Comparison of ENCODE assay signal across 18 cellular contexts in genomic region chr15:48554112-48554511, GRCh38.
DNase-seq lines count a peak whose midpoint lies in the region; ATAC-seq, FAIRE-seq and TF ChIP-seq lines count a peak whose summit lies in the region.
"Had no signal": no experiment of that assay in that cellular context is flagged by ENCODE, and none has a peak within 500 bp of the region (broad histone marks: within the 10 kb centered on the region; RNA-seq: fewer than 3 reads in every experiment).

No MANE protein-coding gene starts in this region.

- H4K20me1 ChIP-seq in GM23248 (ENCODE audit: insufficient read depth), result no peaks in the 10 kb centered on the region
- H4K20me1 ChIP-seq in astrocyte (ENCODE audit: insufficient read depth, low read length), result peaks cover 17% of the 10 kb centered on the region
- no peaks in the 10 kb centered on the region for H4K20me1 ChIP-seq in fibroblast of lung (ENCODE audit: control insufficient read depth, extremely low read depth, insufficient read depth, low read length)

- no peak for DNase-seq in GM23248
- DNase-seq in astrocyte (ENCODE audit: low read depth), result no peak
- DNase-seq in fibroblast of lung (ENCODE audit: low read depth in 2 of 2), result no peak
- no peak for DNase-seq in endodermal cell
- no peak for DNase-seq in activated T-helper 2 cell treated with anti-CD3 and anti-CD28 coated beads, Interferon-gamma antibody, Interleukin-2, Interleukin-4, amounts not matched to agents 10 μg/mL and 5 μg/mL and 100 μg/mL, durations not matched to agents 14 hours and 24 hours and 36 hours (ENCODE audit: low spot score)
- DNase-seq: ACHN; CD4-positive, alpha-beta T cell; NCI-H1436; NCI-H2029; NCI-H2171; NCI-H446 treated with DMSO at 0.1 percent for 48 hours; PC-3 had no signal

- peaks cover 71% of the 10 kb centered on the region for H3K4me1 ChIP-seq in GM23248 (ENCODE audit: insufficient read depth)
- H3K4me1 ChIP-seq in astrocyte (ENCODE audit: insufficient read depth, low read length), result peaks cover 46% of the 10 kb centered on the region
- H3K4me1 ChIP-seq in fibroblast of lung (ENCODE audit: control insufficient read depth, extremely low read depth, insufficient read depth, low read length), result peaks cover 23% of the 10 kb centered on the region
- peaks cover 76% of the 10 kb centered on the region for H3K4me1 ChIP-seq in skeletal muscle satellite cell (ENCODE audit: control insufficient read depth, insufficient read depth, low read length)
- H3K4me1 ChIP-seq in endodermal cell (ENCODE audit: control insufficient read depth, insufficient read depth, low read length), result no peaks in the 10 kb centered on the region

- ATAC-seq in HG02759 (IDR thresholded peaks at IDR 0.05; ENCODE audit: unreplicated experiment), result no peak
- no peak for ATAC-seq in stimulated activated memory B cell treated with anti-CD40 and anti-IgM and Interleukin-4, amounts not matched to agents 10 μg/mL and 1 μg/mL and 100 μg/mL, for 72 hours
- ATAC-seq: PC-3 had no signal

- H3K9me3 ChIP-seq in GM23248 (ENCODE audit: low read depth) (no peaks in the 10 kb centered on the region), astrocyte (ENCODE audit: insufficient read depth, low read depth, low read length) (no peaks in the 10 kb centered on the region), fibroblast of lung (ENCODE audit: control insufficient read depth, insufficient read depth, low read depth, low read length) (no peaks in the 10 kb centered on the region), skeletal muscle satellite cell (replicated peaks; ENCODE audit: low read length) (no peaks in the 10 kb centered on the region), endodermal cell (ENCODE audit: control insufficient read depth, low read length) (peaks cover 3% of the 10 kb centered on the region)

- FAIRE-seq in astrocyte (lab: Jason Lieb, UNC), result peak; percentile 20

- in situ Hi-C loops in GM23248 (cut with MboI), result no loop called here

- H3K36me3 ChIP-seq in GM23248 (ENCODE audit: low read depth) (peaks cover 28% of the 10 kb centered on the region), astrocyte (ENCODE audit: insufficient read depth, low read length) (peaks cover 17% of the 10 kb centered on the region), fibroblast of lung (ENCODE audit: control insufficient read depth, insufficient read depth, low read length) (peaks cover 2% of the 10 kb centered on the region), skeletal muscle satellite cell (ENCODE audit: insufficient read depth, low read length) (peaks cover 18% of the 10 kb centered on the region), endodermal cell (ENCODE audit: control insufficient read depth, insufficient read depth, low read length) (no peaks in the 10 kb centered on the region)

- H3K4me3 ChIP-seq in GM23248, result peak overlapping the region; percentile 45
- H3K4me3 ChIP-seq in astrocyte (ENCODE audit: insufficient read depth, low read depth, low read length), result peak overlapping the region; percentile 1
- no peak overlapping the region for H3K4me3 ChIP-seq in fibroblast of lung (replicated peaks in 1 of 4; ENCODE audit: control extremely low read depth in 1 of 4, insufficient read depth in 1 of 4, low read depth in 3 of 4, low read length in 4 of 4)
- H3K4me3 ChIP-seq in skeletal muscle satellite cell (ENCODE audit: low read length), result peak overlapping the region; percentile 9
- no peak overlapping the region for H3K4me3 ChIP-seq in endodermal cell (ENCODE audit: low read length)

- H3K79me2 ChIP-seq in GM23248 (ENCODE audit: insufficient read depth) (peaks cover 98% of the 10 kb centered on the region), astrocyte (ENCODE audit: insufficient read depth, low read length) (peaks cover 99% of the 10 kb centered on the region), fibroblast of lung (ENCODE audit: control insufficient read depth, insufficient read depth, low read length) (peaks cover 30% of the 10 kb centered on the region)

- H3K9ac ChIP-seq in GM23248, result peak overlapping the region; percentile 70
- peak overlapping the region; percentile 65 for H3K9ac ChIP-seq in astrocyte (ENCODE audit: low read length)
- no peak overlapping the region for H3K9ac ChIP-seq in fibroblast of lung (ENCODE audit: insufficient read depth, low read length)
- H3K9ac ChIP-seq in skeletal muscle satellite cell (ENCODE audit: low read depth, low read length), result peak overlapping the region; percentile 70
- no peak overlapping the region for H3K9ac ChIP-seq in endodermal cell (ENCODE audit: extremely low read depth, low read length, poor library complexity, severe bottlenecking)
- H3K9ac ChIP-seq: KMS-11 had no signal

- H3K4me3 Mint-ChIP-seq in astrocyte (ENCODE audit: unreplicated experiment), result no peak overlapping the region
- no peak overlapping the region for H3K4me3 Mint-ChIP-seq in endodermal cell
- no peak overlapping the region for H3K4me3 Mint-ChIP-seq in activated T-helper 2 cell treated with anti-CD3 and anti-CD28 coated beads, Interferon-gamma antibody, Interleukin-2, Interleukin-4, amounts not matched to agents 10 μg/mL and 5 μg/mL and 100 μg/mL, durations not matched to agents 14 hours and 24 hours and 36 hours (ENCODE audit: low read depth)
- no peak overlapping the region for H3K4me3 Mint-ChIP-seq in stimulated activated memory B cell treated with anti-CD40 and anti-IgM and Interleukin-4, amounts not matched to agents 10 μg/mL and 1 μg/mL and 100 μg/mL, for 72 hours
- H3K4me3 Mint-ChIP-seq: B cell; CD4-positive, alpha-beta T cell had no signal

- intact Hi-C loops in activated T-helper 2 cell treated with anti-CD3 and anti-CD28 coated beads, Interferon-gamma antibody, Interleukin-2, Interleukin-4, amounts not matched to agents 10 μg/mL and 5 μg/mL and 100 μg/mL, durations not matched to agents 14 hours and 24 hours and 36 hours (cut with micrococcal nuclease), result no loop called here

- H3F3A ChIP-seq in GM23248 (ENCODE audit: insufficient read depth), result peaks cover 95% of the 10 kb centered on the region

- H3K4me1 Mint-ChIP-seq in astrocyte (ENCODE audit: low read depth, unreplicated experiment), result peaks cover 29% of the 10 kb centered on the region
- H3K4me1 Mint-ChIP-seq in endodermal cell, result peaks cover 1% of the 10 kb centered on the region
- no peaks in the 10 kb centered on the region for H3K4me1 Mint-ChIP-seq in activated T-helper 2 cell treated with anti-CD3 and anti-CD28 coated beads, Interferon-gamma antibody, Interleukin-2, Interleukin-4, amounts not matched to agents 10 μg/mL and 5 μg/mL and 100 μg/mL, durations not matched to agents 14 hours and 24 hours and 36 hours (ENCODE audit: low read depth)
- H3K4me1 Mint-ChIP-seq in stimulated activated memory B cell treated with anti-CD40 and anti-IgM and Interleukin-4, amounts not matched to agents 10 μg/mL and 1 μg/mL and 100 μg/mL, for 72 hours, result no peaks in the 10 kb centered on the region
- H3K4me1 Mint-ChIP-seq: B cell had no signal

- H3K27ac ChIP-seq in GM23248 (peak overlapping the region; percentile 92), astrocyte (ENCODE audit: low read depth, low read length) (peak overlapping the region; percentile 83), fibroblast of lung (ENCODE audit: insufficient read depth, low read length) (peak overlapping the region; percentile 60), endodermal cell (ENCODE audit: low read depth, low read length) (no peak overlapping the region)
- H3K27ac ChIP-seq: KMS-11, RWPE1 had no signal

- H3K9me2 ChIP-seq in GM23248 (ENCODE audit: insufficient read depth), result no peaks in the 10 kb centered on the region

- H3K27ac Mint-ChIP-seq in astrocyte (ENCODE audit: unreplicated experiment), result no peak overlapping the region
- H3K27ac Mint-ChIP-seq in endodermal cell, result no peak overlapping the region
- no peak overlapping the region for H3K27ac Mint-ChIP-seq in activated T-helper 2 cell treated with anti-CD3 and anti-CD28 coated beads, Interferon-gamma antibody, Interleukin-2, Interleukin-4, amounts not matched to agents 10 μg/mL and 5 μg/mL and 100 μg/mL, durations not matched to agents 14 hours and 24 hours and 36 hours
- no peak overlapping the region for H3K27ac Mint-ChIP-seq in stimulated activated memory B cell treated with anti-CD40 and anti-IgM and Interleukin-4, amounts not matched to agents 10 μg/mL and 1 μg/mL and 100 μg/mL, for 72 hours
- H3K27ac Mint-ChIP-seq: B cell; CD4-positive, alpha-beta T cell had no signal

- H3K9me3 Mint-ChIP-seq in astrocyte (ENCODE audit: unreplicated experiment) (no peaks in the 10 kb centered on the region), endodermal cell (no peaks in the 10 kb centered on the region)
- no peaks in the 10 kb centered on the region for H3K9me3 Mint-ChIP-seq in activated T-helper 2 cell treated with anti-CD3 and anti-CD28 coated beads, Interferon-gamma antibody, Interleukin-2, Interleukin-4, amounts not matched to agents 10 μg/mL and 5 μg/mL and 100 μg/mL, durations not matched to agents 14 hours and 24 hours and 36 hours
- no peaks in the 10 kb centered on the region for H3K9me3 Mint-ChIP-seq in stimulated activated memory B cell treated with anti-CD40 and anti-IgM and Interleukin-4, amounts not matched to agents 10 μg/mL and 1 μg/mL and 100 μg/mL, for 72 hours
- H3K9me3 Mint-ChIP-seq: CD4-positive, alpha-beta T cell had no signal

- TF ChIP-seq CTCF in astrocyte (IDR thresholded peaks at IDR 0.05; ENCODE audit: insufficient read depth, low read depth, low read length), result no peak
- no peak for TF ChIP-seq CTCF in fibroblast of lung (conservative IDR thresholded peaks at IDR 0.05 in 1 of 2, IDR thresholded peaks at IDR 0.05 in 1 of 2; ENCODE audit: low read depth in 1 of 2, low read length in 2 of 2)
- TF ChIP-seq CTCF in endodermal cell (conservative IDR thresholded peaks at IDR 0.05), result no peak

- H3K27me3 Mint-ChIP-seq in astrocyte (ENCODE audit: low read depth, unreplicated experiment) (no peaks in the 10 kb centered on the region), endodermal cell (ENCODE audit: insufficient read depth) (no peaks in the 10 kb centered on the region)
- peaks cover 6% of the 10 kb centered on the region for H3K27me3 Mint-ChIP-seq in activated T-helper 2 cell treated with anti-CD3 and anti-CD28 coated beads, Interferon-gamma antibody, Interleukin-2, Interleukin-4, amounts not matched to agents 10 μg/mL and 5 μg/mL and 100 μg/mL, durations not matched to agents 14 hours and 24 hours and 36 hours (ENCODE audit: low read depth)
- no peaks in the 10 kb centered on the region for H3K27me3 Mint-ChIP-seq in stimulated activated memory B cell treated with anti-CD40 and anti-IgM and Interleukin-4, amounts not matched to agents 10 μg/mL and 1 μg/mL and 100 μg/mL, for 72 hours

- H2AFZ ChIP-seq in GM23248, result no peak overlapping the region
- H2AFZ ChIP-seq in astrocyte (ENCODE audit: low read depth, low read length), result no peak overlapping the region
- H2AFZ ChIP-seq in fibroblast of lung (ENCODE audit: low read length), result no peak overlapping the region

- H3K27me3 ChIP-seq in GM23248 (replicated peaks; ENCODE audit: insufficient read depth) (no peaks in the 10 kb centered on the region), astrocyte (ENCODE audit: insufficient read depth, low read length) (no peaks in the 10 kb centered on the region), fibroblast of lung (ENCODE audit: control insufficient read depth, insufficient read depth, low read length) (no peaks in the 10 kb centered on the region), skeletal muscle satellite cell (ENCODE audit: control insufficient read depth, insufficient read depth, low read length) (no peaks in the 10 kb centered on the region), endodermal cell (ENCODE audit: control insufficient read depth, insufficient read depth, low read length, poor library complexity, severe bottlenecking) (no peaks in the 10 kb centered on the region)

- H3K36me3 Mint-ChIP-seq in astrocyte (ENCODE audit: low read depth, unreplicated experiment), result peaks cover 7% of the 10 kb centered on the region
- no peaks in the 10 kb centered on the region for H3K36me3 Mint-ChIP-seq in endodermal cell (ENCODE audit: low read depth)
- no peaks in the 10 kb centered on the region for H3K36me3 Mint-ChIP-seq in activated T-helper 2 cell treated with anti-CD3 and anti-CD28 coated beads, Interferon-gamma antibody, Interleukin-2, Interleukin-4, amounts not matched to agents 10 μg/mL and 5 μg/mL and 100 μg/mL, durations not matched to agents 14 hours and 24 hours and 36 hours (ENCODE audit: low read depth)
- H3K36me3 Mint-ChIP-seq in stimulated activated memory B cell treated with anti-CD40 and anti-IgM and Interleukin-4, amounts not matched to agents 10 μg/mL and 1 μg/mL and 100 μg/mL, for 72 hours, result no peaks in the 10 kb centered on the region

- 26 to 32% methylated on average over 5 of the region's 5 CpGs for WGBS in GM23248 (ENCODE audit: low coverage in 1 of 2, low lambda C conversion rate in 2 of 2, missing lambda C conversion rate in 2 of 2), 2 experiments
- whole genome bisulfite sequencing in endodermal cell (ENCODE audit: insufficient coverage in 1 of 2, insufficient read length in 1 of 2), 2 experiments, result 90 to 95% methylated on average over 5 of the region's 5 CpGs

- H3K4me2 ChIP-seq in GM23248 (ENCODE audit: unreplicated experiment), result peak overlapping the region; percentile 69
- H3K4me2 ChIP-seq in astrocyte (ENCODE audit: low read length), result peak overlapping the region; percentile 58
- peak overlapping the region; percentile 33 for H3K4me2 ChIP-seq in fibroblast of lung (ENCODE audit: extremely low read depth, insufficient read depth, low read length)
- peak overlapping the region; percentile 49 for H3K4me2 ChIP-seq in skeletal muscle satellite cell (ENCODE audit: low read length)
- H3K4me2 ChIP-seq: KMS-11 had no signal

Comparison
In these comparisons a context has a peak if more than half of its experiments do, and no peak if none do; other contexts are left out.
1. H3K4me3 ChIP-seq: peak in GM23248 (single experiment), astrocyte (single experiment) and skeletal muscle satellite cell (single experiment); none in fibroblast of lung (0 of 4) and endodermal cell (single experiment).
2. H3K9ac ChIP-seq: peak in GM23248 (single experiment), astrocyte (single experiment) and skeletal muscle satellite cell (single experiment); none in fibroblast of lung (single experiment) and endodermal cell (single experiment).
3. Peak in every context shown above with its lines, with median percentiles within 50 percentile points of each other: H3K4me2 ChIP-seq.